In the genomic region with DNA sequence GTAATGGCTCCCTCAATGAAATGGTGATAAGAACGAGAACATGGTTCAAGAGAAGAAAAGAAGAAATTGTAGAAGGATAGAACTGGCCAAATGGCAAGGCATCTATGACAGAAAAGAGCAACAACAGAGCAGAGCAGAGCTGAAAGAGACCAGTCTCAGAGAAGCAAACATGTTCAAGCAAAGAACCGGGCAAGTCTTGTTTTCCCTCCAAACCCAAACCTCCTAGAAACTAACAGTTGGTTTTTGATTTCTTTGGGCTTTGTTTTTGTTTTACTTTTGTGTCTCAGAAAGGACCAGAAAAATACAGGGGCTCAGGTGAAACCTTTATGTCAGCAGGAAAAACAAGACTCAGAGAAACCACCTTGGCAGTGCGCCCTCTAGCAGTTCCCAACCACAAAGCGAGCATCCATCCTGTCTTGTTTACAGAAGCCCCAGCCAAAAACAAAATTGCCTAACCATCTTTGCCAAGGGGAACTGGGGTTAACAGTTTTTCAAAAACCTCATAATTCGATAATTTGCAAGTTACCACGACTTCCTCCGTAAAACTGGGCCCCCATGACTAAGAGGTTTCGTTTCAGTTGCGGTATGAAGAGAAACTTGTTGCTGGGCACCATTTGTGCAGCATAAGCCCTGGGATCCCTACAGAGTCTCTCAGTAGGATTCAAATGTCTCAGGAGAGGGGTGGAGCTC, we compare ENCODE assay signal across 11 cellular contexts.
DNase-seq lines count a peak whose midpoint lies in the region; ATAC-seq and TF ChIP-seq lines count a peak whose summit lies in the region.
"Had no signal": no experiment of that assay in that cellular context is flagged by ENCODE, and none has a peak within 500 bp of the region (broad histone marks: within the 10 kb centered on the region; RNA-seq: fewer than 3 reads in every experiment).

No MANE protein-coding gene starts in this region.

- H3K9me3 ChIP-seq in esophagus squamous epithelium: no peaks in the 10 kb centered on the region
- H3K9me3 ChIP-seq: BLaER1 had no signal

- intact Hi-C loops in esophagus squamous epithelium (cut with DNase I): no loop called here

- peak; percentile 10 for DNase-seq in stimulated activated CD4-positive, alpha-beta T cell treated with anti-CD3 and anti-CD28 coated beads, Interleukin-1b, Interleukin-23, amount 100 ng/mL, for 48 hours
- no peak for DNase-seq in stimulated activated CD4-positive, alpha-beta T cell treated with anti-CD3 and anti-CD28 coated beads, Interleukin-4, amount 100 ng/mL, for 4 hours
- DNase-seq in NOMO-1 treated with DMSO at 0.1 percent for 48 hours (lab: John Stamatoyannopoulos, UW; ENCODE audit: unreplicated experiment) (peak; percentile 96), activated gamma-delta T cell treated with Interleukin-2 at 50 U/mL for 16 hours (no peak), NCI-H510A treated with DMSO at 0.1 percent for 48 hours (lab: John Stamatoyannopoulos, UW) (no peak), iPS-NIHi7 (ENCODE audit: extremely low spot score) (no peak), esophagus squamous epithelium (lab: John Stamatoyannopoulos, UW) (no peak)
- DNase-seq: endodermal cell had no signal

- no peak for TF ChIP-seq CTCF in esophagus squamous epithelium (IDR thresholded peaks at IDR 0.05)

- no peaks in the 10 kb centered on the region for H3K36me3 ChIP-seq in esophagus squamous epithelium
- H3K36me3 ChIP-seq: BLaER1 had no signal

- no peak for TF ChIP-seq POLR2A in esophagus squamous epithelium (IDR thresholded peaks at IDR 0.05)

- no peak overlapping the region for H3K4me3 ChIP-seq in esophagus squamous epithelium
- H3K4me3 ChIP-seq: BLaER1, K562 had no signal

- peaks cover 0 to 18% (median 0%) of the 10 kb centered on the region in 3 donors for H3K4me1 ChIP-seq in esophagus squamous epithelium
- H3K4me1 ChIP-seq: BLaER1 had no signal

- peak; percentile 82 for ATAC-seq in HG02943 (IDR thresholded peaks at IDR 0.05; ENCODE audit: low read depth, unreplicated experiment)
- ATAC-seq: K562 had no signal

- H3K27ac ChIP-seq in esophagus squamous epithelium: no peak overlapping the region
- H3K27ac ChIP-seq: BLaER1 had no signal

- H3K27me3 ChIP-seq in esophagus squamous epithelium: peaks cover 0 to 60% (median 0%) of the 10 kb centered on the region in 4 donors
- H3K27me3 ChIP-seq: BLaER1 had no signal

- WGBS in esophagus squamous epithelium, 2 donors: 56 to 63% methylated on average over 9 of the region's 9 CpGs

Comparison
In these comparisons a context has a peak if more than half of its experiments do, and no peak if none do; other contexts are left out.
1. DNase-seq: peak in stimulated activated CD4-positive, alpha-beta T cell treated with anti-CD3 and anti-CD28 coated beads, Interleukin-1b, Interleukin-23, amount 100 ng/mL, for 48 hours (single experiment) and NOMO-1 treated with DMSO at 0.1 percent for 48 hours (single experiment); none in stimulated activated CD4-positive, alpha-beta T cell treated with anti-CD3 and anti-CD28 coated beads, Interleukin-4, amount 100 ng/mL, for 4 hours (0 of 2), activated gamma-delta T cell treated with Interleukin-2 at 50 U/mL for 16 hours (single experiment), NCI-H510A treated with DMSO at 0.1 percent for 48 hours (single experiment), iPS-NIHi7 (single experiment) and esophagus squamous epithelium (single experiment).